In genomic region chr11:45233121-45233803, GRCh38 we compare ENCODE assay signal across 8 cellular contexts. TPM values are rescaled to one million over a fixed set of nuclear protein-coding genes. Genes with fewer than 3 reads are reported as not detected.
DNase-seq lines count a peak whose midpoint lies in the region; ATAC-seq and TF ChIP-seq lines count a peak whose summit lies in the region.

No MANE protein-coding gene starts in this region.

- H3K36me3 ChIP-seq in psoas muscle (ENCODE audit: insufficient read depth in 1 of 2, low read depth in 1 of 2) = no peaks in the 10 kb centered on the region

- H3K4me3 ChIP-seq in GM12875 (ENCODE audit: low read depth, low read length) (no peak overlapping the region), psoas muscle (no peak overlapping the region)

- no peaks in the 10 kb centered on the region for H3K9me3 ChIP-seq in psoas muscle

- 56 to 63% (median 59%) methylated on average over 15 to 17 of the region's 17 CpGs for WGBS in psoas muscle, 3 donors

- peak; percentile 91 for TF ChIP-seq CTCF in 22Rv1 (IDR thresholded peaks at IDR 0.05)
- peak; percentile 98 for TF ChIP-seq CTCF in GM12875 (IDR thresholded peaks at IDR 0.05; ENCODE audit: borderline replicate concordance, insufficient read depth, low read depth, low read length)
- peak; percentile 77 for TF ChIP-seq CTCF in psoas muscle (IDR thresholded peaks at IDR 0.05)

- peak; percentile 74 to 96 (median 86) for ATAC-seq in psoas muscle
- no peak for ATAC-seq in GM21825 (IDR thresholded peaks at IDR 0.05; ENCODE audit: unreplicated experiment)

- no peaks in the 10 kb centered on the region for H3K4me1 ChIP-seq in psoas muscle

- H3K27me3 ChIP-seq in psoas muscle (ENCODE audit: insufficient read depth in 3 of 3, low read length in 2 of 3) = no peaks in the 10 kb centered on the region

- in situ Hi-C loops in SK-MEL-5 (cut with HindIII; ENCODE audit: low pct_unique_long_range_greater_than_20kb, low sequenced_read_pairs) = no loop called here

- peak; percentile 83 for DNase-seq in HPDE6-E6E7 (ENCODE audit: extremely low spot score)
- DNase-seq in SK-MEL-5 (ENCODE audit: low read depth, low spot score) = peak; percentile 78
- peak; percentile 66 for DNase-seq in activated naive CD4-positive, alpha-beta T cell treated with Interleukin-2 at 50 U/mL for 16 hours
- DNase-seq in head of caudate nucleus = peak in 40 of 42 donors; percentile 47 to 87 (median 70)
- peak; percentile 69 to 83 for DNase-seq in psoas muscle

- intact Hi-C loops in head of caudate nucleus (cut with DNase I) (no loop called here), psoas muscle (cut with DNase I) (loop anchor here in 1 of 2 donors (5.0 kb wide), 2 partner anchors 51 to 121 kb away; no protein-coding TSS in a partner anchor)

- H3K27ac ChIP-seq in 22Rv1 (no peak overlapping the region), psoas muscle (no peak overlapping the region)

RNA-seq across cellular contexts. Expression of gene SYT13, which starts 52.9 kb away (rescaled TPM):
- total RNA-seq in SK-MEL-5 (2014; rRNA removed; shearing (Covaris generic)) = 1.3 and 1.7 TPM in 2 replicates
- 2.2 and 3.5 TPM in 2 replicates for polyA plus RNA-seq in SK-MEL-5 (2015; cell fraction: cytosol; rRNA removed)
- polyA plus RNA-seq in SK-MEL-5 (2015; cell fraction: nucleus; rRNA removed) = 0.83 and 0.89 TPM in 2 replicates
- total RNA-seq in psoas muscle = under 1 TPM in 3 of 4 donors, not detected in 1; 0.05 to 0.22 (median 0.11) TPM
- polyA plus RNA-seq in psoas muscle = under 1 TPM; 0.05 to 0.10 (median 0.05) TPM
